9 cellular contexts compared by ENCODE assay signal in genomic region chr16:66523861-66524354, GRCh38. TPM values are rescaled to one million over a fixed set of nuclear protein-coding genes. Genes with fewer than 3 reads are reported as not detected.
DNase-seq lines count a peak whose midpoint lies in the region; ATAC-seq and TF ChIP-seq lines count a peak whose summit lies in the region.
"Had no signal": no experiment of that assay in that cellular context is flagged by ENCODE, and none has a peak within 500 bp of the region (broad histone marks: within the 10 kb centered on the region; RNA-seq: fewer than 3 reads in every experiment).

No MANE protein-coding gene starts in this region.

- POLR2A ChIA-PET in activated CD8-positive, alpha-beta T cell treated with anti-CD3 and anti-CD28 coated beads for 36 hours (lab: Charles Lee): interaction anchor here (1.0 to 9.4 kb wide), 2 partner anchors 27 to 33 kb away, joined by 3 to 78 read pairs; partner anchors contain the start of genes CKLF and TK2
- POLR2A ChIA-PET in WTC11 (lab: Charles Lee): no interaction called here

- intact Hi-C loops in activated CD8-positive, alpha-beta T cell treated with anti-CD3 and anti-CD28 coated beads for 36 hours (cut with micrococcal nuclease): no loop called here

- TF ChIP-seq CTCF in activated CD8-positive, alpha-beta T cell treated with anti-CD3 and anti-CD28 coated beads for 36 hours (IDR thresholded peaks at IDR 0.05): no peak
- TF ChIP-seq CTCF in WTC11 (IDR thresholded peaks at IDR 0.05) (no peak), HFFc6 (IDR thresholded peaks at IDR 0.05) (no peak)

- peak; percentile 47 for ATAC-seq in GM18870 (IDR thresholded peaks at IDR 0.05; ENCODE audit: unreplicated experiment)
- peak; percentile 49 for ATAC-seq in HG03135 (IDR thresholded peaks at IDR 0.05; ENCODE audit: unreplicated experiment)
- ATAC-seq in activated CD8-positive, alpha-beta T cell treated with anti-CD3 and anti-CD28 coated beads for 36 hours: peak; percentile 25
- no peak for ATAC-seq in WTC11

- peak; percentile 64 for DNase-seq in activated CD8-positive, alpha-beta T cell treated with anti-CD3 and anti-CD28 coated beads for 36 hours
- DNase-seq in myocyte (ENCODE audit: low read depth) (peak; percentile 28), DMS114 treated with DMSO at 0.1 percent for 48 hours (lab: John Stamatoyannopoulos, UW; ENCODE audit: unreplicated experiment) (no peak), WTC11 (ENCODE audit: low spot score) (no peak), cortex of kidney (lab: John Stamatoyannopoulos, UW) (no peak), HFFc6 (no peak)

- peak overlapping the region; percentile 88 for H3K27ac Mint-ChIP-seq in activated CD8-positive, alpha-beta T cell treated with anti-CD3 and anti-CD28 coated beads for 36 hours
- no peak overlapping the region for H3K27ac Mint-ChIP-seq in WTC11
- H3K27ac Mint-ChIP-seq in HFFc6: no peak overlapping the region; the same call in 1 of the 2 replicates

- H3K4me1 Mint-ChIP-seq in activated CD8-positive, alpha-beta T cell treated with anti-CD3 and anti-CD28 coated beads for 36 hours (ENCODE audit: low read depth): peaks cover 62% of the 10 kb centered on the region
- no peaks in the 10 kb centered on the region for H3K4me1 Mint-ChIP-seq in WTC11
- peaks cover 44% of the 10 kb centered on the region for H3K4me1 Mint-ChIP-seq in HFFc6 (ENCODE audit: low read depth)

- H3K27me3 Mint-ChIP-seq in activated CD8-positive, alpha-beta T cell treated with anti-CD3 and anti-CD28 coated beads for 36 hours: no peaks in the 10 kb centered on the region
- no peaks in the 10 kb centered on the region; the same call in 1 of the 2 replicates for H3K27me3 Mint-ChIP-seq in WTC11 (ENCODE audit: low read depth)
- H3K27me3 Mint-ChIP-seq in HFFc6 (ENCODE audit: insufficient read depth): no peaks in the 10 kb centered on the region

- CTCF ChIA-PET in activated CD8-positive, alpha-beta T cell treated with anti-CD3 and anti-CD28 coated beads for 36 hours (lab: Charles Lee): interaction anchor here (1.4 to 6.0 kb wide), 6 partner anchors 13 to 127 kb away, joined by 4 to 41 read pairs (median 4); partner anchors contain the start of genes CKLF and TK2
- CTCF ChIA-PET in WTC11 (lab: Charles Lee): no interaction called here

- no peaks in the 10 kb centered on the region for H3K9me3 Mint-ChIP-seq in activated CD8-positive, alpha-beta T cell treated with anti-CD3 and anti-CD28 coated beads for 36 hours
- H3K9me3 Mint-ChIP-seq in WTC11 (no peaks in the 10 kb centered on the region), HFFc6 (no peaks in the 10 kb centered on the region)

- H3K36me3 Mint-ChIP-seq in activated CD8-positive, alpha-beta T cell treated with anti-CD3 and anti-CD28 coated beads for 36 hours (ENCODE audit: low read depth): no peaks in the 10 kb centered on the region
- H3K36me3 Mint-ChIP-seq in WTC11 (peaks cover 6% of the 10 kb centered on the region; the same call in 1 of the 2 replicates), HFFc6 (ENCODE audit: low read depth) (peaks cover 21% of the 10 kb centered on the region)

- peak overlapping the region; percentile 53 for H3K4me3 Mint-ChIP-seq in activated CD8-positive, alpha-beta T cell treated with anti-CD3 and anti-CD28 coated beads for 36 hours
- no peak overlapping the region for H3K4me3 Mint-ChIP-seq in WTC11
- H3K4me3 Mint-ChIP-seq in HFFc6: no peak overlapping the region

TF ChIP-seq in WTC11, 78 proteins besides CTCF, POLR2A, EP300 and RAD21:
- TF ChIP-seq EMX1 (CRISPR knock-in tag; IDR thresholded peaks at IDR 0.05): no peak
- no peak for TF ChIP-seq MYBL2 (CRISPR knock-in tag; IDR thresholded peaks at IDR 0.05)
- no peak for TF ChIP-seq CREM (CRISPR knock-in tag; IDR thresholded peaks at IDR 0.05)
- TF ChIP-seq ESRRA (CRISPR knock-in tag; IDR thresholded peaks at IDR 0.05; ENCODE audit: borderline replicate concordance): no peak
- TF ChIP-seq SOX15 (CRISPR knock-in tag; IDR thresholded peaks at IDR 0.05): no peak
- TF ChIP-seq ZNF138 (CRISPR knock-in tag; conservative IDR thresholded peaks at IDR 0.05): no peak
- no peak for TF ChIP-seq ZNF671 (CRISPR knock-in tag; IDR thresholded peaks at IDR 0.05)
- TF ChIP-seq NR3C1 (CRISPR knock-in tag; conservative IDR thresholded peaks at IDR 0.05; ENCODE audit: low read depth): no peak
- no peak for TF ChIP-seq SMAD4 (CRISPR knock-in tag; IDR thresholded peaks at IDR 0.05)
- no peak for TF ChIP-seq TEAD1 (CRISPR knock-in tag; IDR thresholded peaks at IDR 0.05)
- no peak for TF ChIP-seq GRHL2 (CRISPR knock-in tag; IDR thresholded peaks at IDR 0.05; ENCODE audit: insufficient replicate concordance, severe bottlenecking)
- TF ChIP-seq E2F1 (CRISPR knock-in tag; IDR thresholded peaks at IDR 0.05): no peak
- TF ChIP-seq CBFB (CRISPR knock-in tag; IDR thresholded peaks at IDR 0.05; ENCODE audit: low read depth): no peak
- TF ChIP-seq E2F5 (CRISPR knock-in tag; IDR thresholded peaks at IDR 0.05): no peak
- TF ChIP-seq GTF2I (CRISPR knock-in tag; conservative IDR thresholded peaks at IDR 0.05): no peak
- TF ChIP-seq ELF4 (CRISPR knock-in tag; IDR thresholded peaks at IDR 0.05; ENCODE audit: low read depth): no peak
- no peak for TF ChIP-seq TP53 (CRISPR knock-in tag; IDR thresholded peaks at IDR 0.05)

RNA-seq across cellular contexts. Expression of gene TK2, which starts 26.0 kb away (rescaled TPM):
- 1 to 10 TPM; 3.2 to 4.4 TPM for total RNA-seq in activated CD8-positive, alpha-beta T cell treated with anti-CD3 and anti-CD28 coated beads for 36 hours
- total RNA-seq in myocyte (18.9 and 21.2 TPM in 2 replicates), WTC11 (2021) (5.0 to 7.6 TPM (median 6.7 TPM) in 3 replicates)
- polyA plus RNA-seq in myocyte (2012): 35.8 TPM
- total RNA-seq in HFFc6 (2021; fragmentation: NEBNext Ultra II Directional; extraction: Animal tissue kit (Norgen Biotek cat#: 25700)): 10 to 100 TPM; 29.1 to 43.8 (median 32.6) TPM

RNA-seq across cellular contexts. Expression of gene CKLF, which starts 28.5 kb away (rescaled TPM):
- 10 to 100 TPM; 99.0 to 99.7 TPM for total RNA-seq in activated CD8-positive, alpha-beta T cell treated with anti-CD3 and anti-CD28 coated beads for 36 hours
- total RNA-seq in myocyte (25.4 and 29.8 TPM in 2 replicates), WTC11 (2021) (21.0 to 23.9 TPM (median 23.8 TPM) in 3 replicates)
- 81.7 TPM for polyA plus RNA-seq in myocyte (2012)
- total RNA-seq in HFFc6 (2021; fragmentation: NEBNext Ultra II Directional; extraction: Animal tissue kit (Norgen Biotek cat#: 25700)): 10 to 100 TPM; 44.7 to 61.4 (median 56.8) TPM

RNA-seq across cellular contexts. Expression of gene CMTM1, which starts 42.3 kb away (rescaled TPM):
- 1 to 10 TPM; 5.4 to 6.2 TPM for total RNA-seq in activated CD8-positive, alpha-beta T cell treated with anti-CD3 and anti-CD28 coated beads for 36 hours
- total RNA-seq in myocyte: 0.52 and 1.4 TPM in 2 replicates
- 3.2 TPM for polyA plus RNA-seq in myocyte (2012)
- 1.6 to 3.5 TPM (median 2.5 TPM) in 3 replicates for total RNA-seq in WTC11 (2021)
- total RNA-seq in HFFc6 (2021; fragmentation: NEBNext Ultra II Directional; extraction: Animal tissue kit (Norgen Biotek cat#: 25700)): 1 to 10 TPM; 4.2 to 5.5 (median 4.9) TPM

RNA-seq across cellular contexts. Expression of gene CMTM2, which starts 55.4 kb away (rescaled TPM):
- total RNA-seq in activated CD8-positive, alpha-beta T cell treated with anti-CD3 and anti-CD28 coated beads for 36 hours: under 1 TPM in 1 of 2 experiments, not detected in 1; 0.29 TPM
- total RNA-seq in myocyte (not detected in 2 replicates), WTC11 (2021) (not detected in 3 replicates)
- 0.34 TPM for polyA plus RNA-seq in myocyte (2012)
- not detected for total RNA-seq in HFFc6 (2021; fragmentation: NEBNext Ultra II Directional; extraction: Animal tissue kit (Norgen Biotek cat#: 25700))
- total RNA-seq: HT1080 had no signal

Comparison
In these comparisons a context has a peak if more than half of its experiments do, and no peak if none do; other contexts are left out.
1. DNase-seq: peak in activated CD8-positive, alpha-beta T cell treated with anti-CD3 and anti-CD28 coated beads for 36 hours (single experiment) and myocyte (single experiment); none in DMS114 treated with DMSO at 0.1 percent for 48 hours (single experiment), WTC11 (single experiment), cortex of kidney (single experiment) and HFFc6 (single experiment).